In the genomic region with DNA sequence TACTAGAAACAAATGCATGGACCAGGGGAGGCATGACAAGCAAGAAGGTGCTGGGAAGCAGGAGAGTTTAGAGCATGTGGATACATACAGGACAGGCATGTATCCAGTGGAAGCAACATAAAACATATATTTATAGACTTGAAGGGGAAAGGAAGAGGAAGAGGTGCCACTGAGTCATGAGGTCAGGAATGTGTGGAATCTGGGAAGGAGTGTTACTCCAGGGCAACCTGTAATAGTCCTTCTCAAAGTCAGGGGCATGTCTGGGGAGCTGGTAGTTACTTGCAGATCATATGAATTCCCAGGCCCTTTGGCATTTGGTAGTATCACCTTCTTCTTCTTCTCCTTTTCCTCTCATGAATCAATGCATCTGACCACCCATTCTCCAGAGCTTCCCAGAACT, we compare ENCODE assay signal across 2 cellular contexts.
TF ChIP-seq lines count a peak whose summit lies in the region.

No MANE protein-coding gene starts in this region.

TF ChIP-seq in SK-N-SH, 30 proteins besides CTCF, POLR2A, EP300 and RAD21 (continued from another document):
- TF ChIP-seq, protein P1, sequence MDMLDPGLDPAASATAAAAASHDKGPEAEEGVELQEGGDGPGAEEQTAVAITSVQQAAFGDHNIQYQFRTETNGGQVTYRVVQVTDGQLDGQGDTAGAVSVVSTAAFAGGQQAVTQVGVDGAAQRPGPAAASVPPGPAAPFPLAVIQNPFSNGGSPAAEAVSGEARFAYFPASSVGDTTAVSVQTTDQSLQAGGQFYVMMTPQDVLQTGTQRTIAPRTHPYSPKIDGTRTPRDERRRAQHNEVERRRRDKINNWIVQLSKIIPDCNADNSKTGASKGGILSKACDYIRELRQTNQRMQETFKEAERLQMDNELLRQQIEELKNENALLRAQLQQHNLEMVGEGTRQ (IDR thresholded peaks at IDR 0.05; ENCODE audit: borderline replicate concordance, low read depth, low read length): no peak
- no peak for TF ChIP-seq TCF12 (IDR thresholded peaks at IDR 0.05)
- no peak for TF ChIP-seq NRF1 (IDR thresholded peaks at IDR 0.05; ENCODE audit: low read depth, low read length)
- no peak for TF ChIP-seq NFIC (IDR thresholded peaks at IDR 0.05; ENCODE audit: borderline replicate concordance)
- no peak for TF ChIP-seq RFX5 (IDR thresholded peaks at IDR 0.05; ENCODE audit: low read length)
- TF ChIP-seq GABPA (IDR thresholded peaks at IDR 0.05; ENCODE audit: low read depth): no peak
- TF ChIP-seq SMC3 (IDR thresholded peaks at IDR 0.05; ENCODE audit: low read depth, low read length): no peak
- no peak for TF ChIP-seq CHD2 (IDR thresholded peaks at IDR 0.05; ENCODE audit: low read length, partially characterized antibody)
- TF ChIP-seq FOXM1 (IDR thresholded peaks at IDR 0.05; ENCODE audit: low read depth): no peak
- TF ChIP-seq TEAD4 (IDR thresholded peaks at IDR 0.05; ENCODE audit: borderline replicate concordance, insufficient read depth): no peak
- no peak for TF ChIP-seq YY1 (IDR thresholded peaks at IDR 0.05; ENCODE audit: low read depth)
- TF ChIP-seq, protein P2, sequence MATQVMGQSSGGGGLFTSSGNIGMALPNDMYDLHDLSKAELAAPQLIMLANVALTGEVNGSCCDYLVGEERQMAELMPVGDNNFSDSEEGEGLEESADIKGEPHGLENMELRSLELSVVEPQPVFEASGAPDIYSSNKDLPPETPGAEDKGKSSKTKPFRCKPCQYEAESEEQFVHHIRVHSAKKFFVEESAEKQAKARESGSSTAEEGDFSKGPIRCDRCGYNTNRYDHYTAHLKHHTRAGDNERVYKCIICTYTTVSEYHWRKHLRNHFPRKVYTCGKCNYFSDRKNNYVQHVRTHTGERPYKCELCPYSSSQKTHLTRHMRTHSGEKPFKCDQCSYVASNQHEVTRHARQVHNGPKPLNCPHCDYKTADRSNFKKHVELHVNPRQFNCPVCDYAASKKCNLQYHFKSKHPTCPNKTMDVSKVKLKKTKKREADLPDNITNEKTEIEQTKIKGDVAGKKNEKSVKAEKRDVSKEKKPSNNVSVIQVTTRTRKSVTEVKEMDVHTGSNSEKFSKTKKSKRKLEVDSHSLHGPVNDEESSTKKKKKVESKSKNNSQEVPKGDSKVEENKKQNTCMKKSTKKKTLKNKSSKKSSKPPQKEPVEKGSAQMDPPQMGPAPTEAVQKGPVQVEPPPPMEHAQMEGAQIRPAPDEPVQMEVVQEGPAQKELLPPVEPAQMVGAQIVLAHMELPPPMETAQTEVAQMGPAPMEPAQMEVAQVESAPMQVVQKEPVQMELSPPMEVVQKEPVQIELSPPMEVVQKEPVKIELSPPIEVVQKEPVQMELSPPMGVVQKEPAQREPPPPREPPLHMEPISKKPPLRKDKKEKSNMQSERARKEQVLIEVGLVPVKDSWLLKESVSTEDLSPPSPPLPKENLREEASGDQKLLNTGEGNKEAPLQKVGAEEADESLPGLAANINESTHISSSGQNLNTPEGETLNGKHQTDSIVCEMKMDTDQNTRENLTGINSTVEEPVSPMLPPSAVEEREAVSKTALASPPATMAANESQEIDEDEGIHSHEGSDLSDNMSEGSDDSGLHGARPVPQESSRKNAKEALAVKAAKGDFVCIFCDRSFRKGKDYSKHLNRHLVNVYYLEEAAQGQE (IDR thresholded peaks at IDR 0.05; ENCODE audit: low read depth, low read length): no peak
- no peak for TF ChIP-seq RCOR1 (IDR thresholded peaks at IDR 0.05; ENCODE audit: low read length)

TF ChIP-seq in SK-N-SH treated with all-trans-retinoic acid at 6 μM for 48 hours, 23 proteins besides CTCF, POLR2A, EP300 and RAD21 (continued from another document):
- TF ChIP-seq, protein P3, sequence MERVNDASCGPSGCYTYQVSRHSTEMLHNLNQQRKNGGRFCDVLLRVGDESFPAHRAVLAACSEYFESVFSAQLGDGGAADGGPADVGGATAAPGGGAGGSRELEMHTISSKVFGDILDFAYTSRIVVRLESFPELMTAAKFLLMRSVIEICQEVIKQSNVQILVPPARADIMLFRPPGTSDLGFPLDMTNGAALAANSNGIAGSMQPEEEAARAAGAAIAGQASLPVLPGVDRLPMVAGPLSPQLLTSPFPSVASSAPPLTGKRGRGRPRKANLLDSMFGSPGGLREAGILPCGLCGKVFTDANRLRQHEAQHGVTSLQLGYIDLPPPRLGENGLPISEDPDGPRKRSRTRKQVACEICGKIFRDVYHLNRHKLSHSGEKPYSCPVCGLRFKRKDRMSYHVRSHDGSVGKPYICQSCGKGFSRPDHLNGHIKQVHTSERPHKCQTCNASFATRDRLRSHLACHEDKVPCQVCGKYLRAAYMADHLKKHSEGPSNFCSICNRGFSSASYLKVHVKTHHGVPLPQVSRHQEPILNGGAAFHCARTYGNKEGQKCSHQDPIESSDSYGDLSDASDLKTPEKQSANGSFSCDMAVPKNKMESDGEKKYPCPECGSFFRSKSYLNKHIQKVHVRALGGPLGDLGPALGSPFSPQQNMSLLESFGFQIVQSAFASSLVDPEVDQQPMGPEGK (CRISPR knock-in tag; IDR thresholded peaks at IDR 0.05; ENCODE audit: borderline replicate concordance): no peak
- TF ChIP-seq, protein P4, sequence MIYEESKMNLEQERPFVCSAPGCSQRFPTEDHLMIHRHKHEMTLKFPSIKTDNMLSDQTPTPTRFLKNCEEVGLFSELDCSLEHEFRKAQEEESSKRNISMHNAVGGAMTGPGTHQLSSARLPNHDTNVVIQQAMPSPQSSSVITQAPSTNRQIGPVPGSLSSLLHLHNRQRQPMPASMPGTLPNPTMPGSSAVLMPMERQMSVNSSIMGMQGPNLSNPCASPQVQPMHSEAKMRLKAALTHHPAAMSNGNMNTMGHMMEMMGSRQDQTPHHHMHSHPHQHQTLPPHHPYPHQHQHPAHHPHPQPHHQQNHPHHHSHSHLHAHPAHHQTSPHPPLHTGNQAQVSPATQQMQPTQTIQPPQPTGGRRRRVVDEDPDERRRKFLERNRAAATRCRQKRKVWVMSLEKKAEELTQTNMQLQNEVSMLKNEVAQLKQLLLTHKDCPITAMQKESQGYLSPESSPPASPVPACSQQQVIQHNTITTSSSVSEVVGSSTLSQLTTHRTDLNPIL (CRISPR knock-in tag; IDR thresholded peaks at IDR 0.05; ENCODE audit: low read depth): no peak
- TF ChIP-seq ESRRG (CRISPR knock-in tag; IDR thresholded peaks at IDR 0.05): no peak
- no peak for TF ChIP-seq ZNF70 (CRISPR knock-in tag; IDR thresholded peaks at IDR 0.05)
- TF ChIP-seq OSR1 (CRISPR knock-in tag; IDR thresholded peaks at IDR 0.05): no peak
- TF ChIP-seq, protein P5, sequence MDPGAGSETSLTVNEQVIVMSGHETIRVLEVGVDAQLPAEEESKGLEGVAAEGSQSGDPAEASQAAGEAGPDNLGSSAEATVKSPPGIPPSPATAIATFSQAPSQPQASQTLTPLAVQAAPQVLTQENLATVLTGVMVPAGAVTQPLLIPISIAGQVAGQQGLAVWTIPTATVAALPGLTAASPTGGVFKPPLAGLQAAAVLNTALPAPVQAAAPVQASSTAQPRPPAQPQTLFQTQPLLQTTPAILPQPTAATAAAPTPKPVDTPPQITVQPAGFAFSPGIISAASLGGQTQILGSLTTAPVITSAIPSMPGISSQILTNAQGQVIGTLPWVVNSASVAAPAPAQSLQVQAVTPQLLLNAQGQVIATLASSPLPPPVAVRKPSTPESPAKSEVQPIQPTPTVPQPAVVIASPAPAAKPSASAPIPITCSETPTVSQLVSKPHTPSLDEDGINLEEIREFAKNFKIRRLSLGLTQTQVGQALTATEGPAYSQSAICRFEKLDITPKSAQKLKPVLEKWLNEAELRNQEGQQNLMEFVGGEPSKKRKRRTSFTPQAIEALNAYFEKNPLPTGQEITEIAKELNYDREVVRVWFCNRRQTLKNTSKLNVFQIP (CRISPR knock-in tag; IDR thresholded peaks at IDR 0.05; ENCODE audit: borderline replicate concordance, low read depth): no peak
- no peak for TF ChIP-seq PPARA (CRISPR knock-in tag; IDR thresholded peaks at IDR 0.05; ENCODE audit: borderline replicate concordance)
- no peak for TF ChIP-seq CSDC2 (CRISPR knock-in tag; IDR thresholded peaks at IDR 0.05)
- TF ChIP-seq ARNTL (CRISPR knock-in tag; IDR thresholded peaks at IDR 0.05; ENCODE audit: borderline replicate concordance, low read depth): no peak
- TF ChIP-seq ZNF565 (CRISPR knock-in tag; conservative IDR thresholded peaks at IDR 0.05; ENCODE audit: low read depth): no peak
- TF ChIP-seq ZNF8 (CRISPR knock-in tag; IDR thresholded peaks at IDR 0.05): no peak
- no peak for TF ChIP-seq RARB (CRISPR knock-in tag; IDR thresholded peaks at IDR 0.05)
